8 cellular contexts compared by ENCODE assay signal in genomic region chr18:811192-812122, GRCh38. TPM values are rescaled to one million over a fixed set of nuclear protein-coding genes. Genes with fewer than 3 reads are reported as not detected.
DNase-seq lines count a peak whose midpoint lies in the region; ATAC-seq, FAIRE-seq and TF ChIP-seq lines count a peak whose summit lies in the region.

No MANE protein-coding gene starts in this region.

- H4K20me1 ChIP-seq in H1 (replicated peaks in 1 of 2; ENCODE audit: control insufficient read depth in 1 of 2, insufficient read depth in 2 of 2, low read length in 2 of 2): peaks cover 5 to 7% of the 10 kb centered on the region in 2 experiments

- no peak for TF ChIP-seq POLR2A in H1 (IDR thresholded peaks at IDR 0.05; ENCODE audit: control extremely low read depth in 1 of 2, low read depth in 2 of 2, low read length in 2 of 2)

- H3K79me2 ChIP-seq in H1 (ENCODE audit: control insufficient read depth in 1 of 2, insufficient read depth in 2 of 2, low read length in 2 of 2): peaks cover 31 to 51% of the 10 kb centered on the region in 2 experiments

- no peaks in the 10 kb centered on the region for H3K9me3 ChIP-seq in SJCRH30 (replicated peaks)
- H3K9me3 ChIP-seq in H1 (ENCODE audit: insufficient read depth in 2 of 2, low read depth in 1 of 2, low read length in 1 of 2): no peaks in the 10 kb centered on the region
- peaks cover 5% of the 10 kb centered on the region for H3K9me3 ChIP-seq in mesodermal cell (ENCODE audit: control insufficient read depth, low read length)

- POLR2A ChIA-PET in H1 (lab: Charles Lee; ENCODE audit: partially characterized antibody): interaction anchor here (1.0 to 1.3 kb wide), 3 partner anchors 10 to 19 kb away, joined by 3 to 4 read pairs (median 3); no protein-coding TSS in a partner anchor

- H3K4me2 ChIP-seq in H1 (ENCODE audit: insufficient read depth in 1 of 2, low read depth in 2 of 2, low read length in 2 of 2): peak overlapping the region; percentile 78 to 88

- no peak overlapping the region for H2BK120ac ChIP-seq in H1 (replicated peaks; ENCODE audit: low read depth, low read length)

- 0 out of 2 replicates have a peak overlapping the region, but pooled peaks have one; percentile 34 for H3K18ac ChIP-seq in H1 (ENCODE audit: extremely low read depth, low read length)

- no peak for TF ChIP-seq EP300 in H1 (IDR thresholded peaks at IDR 0.05; ENCODE audit: borderline replicate concordance in 1 of 2, low read depth in 2 of 2, low read length in 2 of 2)

- no peak overlapping the region for H3K14ac ChIP-seq in H1 (ENCODE audit: insufficient read length)

- H2BK15ac ChIP-seq in H1 (ENCODE audit: low read length): no peak overlapping the region

- H3K23ac ChIP-seq in H1 (ENCODE audit: insufficient read length): no peak overlapping the region

- peak; percentile 18 for DNase-seq in 8988T
- DNase-seq in SJCRH30: peak; percentile 53 to 63
- peak in 1 of 2 experiments; percentile 81 for DNase-seq in H1 (ENCODE audit: low read depth in 1 of 2, low spot score in 2 of 2)
- no peak for DNase-seq in NCI-H1694 (lab: John Stamatoyannopoulos, UW)

- H3K27me3 ChIP-seq in SJCRH30: no peaks in the 10 kb centered on the region
- H3K27me3 ChIP-seq in H1 (replicated peaks in 1 of 4; ENCODE audit: control insufficient read depth in 3 of 4, extremely low read depth in 1 of 4, insufficient read depth in 3 of 4, low read length in 3 of 4): no peaks in the 10 kb centered on the region

- peak overlapping the region; percentile 81 for H4K5ac ChIP-seq in H1 (ENCODE audit: insufficient read length, low read depth, low read length)

- H3K36me3 ChIP-seq in SJCRH30 (no peaks in the 10 kb centered on the region), H1 (ENCODE audit: control insufficient read depth in 2 of 4, insufficient read depth in 4 of 4, low read length in 3 of 4) (no peaks in the 10 kb centered on the region), mesodermal cell (ENCODE audit: control insufficient read depth, insufficient read depth, low read length) (no peaks in the 10 kb centered on the region), urinary bladder (ENCODE audit: insufficient read depth) (no peaks in the 10 kb centered on the region)

- H4K8ac ChIP-seq in H1 (ENCODE audit: extremely low read depth, insufficient read depth, low read length): peak overlapping the region; percentile 98; the same call in 1 of the 2 replicates

- no peak for TF ChIP-seq CTCF in H1 (IDR thresholded peaks at IDR 0.05; ENCODE audit: control extremely low read depth in 1 of 3, insufficient read depth in 1 of 3, low read depth in 1 of 3, low read length in 3 of 3)

- peak overlapping the region; percentile 49 for H4K91ac ChIP-seq in H1 (replicated peaks; ENCODE audit: insufficient read length, low read length)

- peak overlapping the region; percentile 62; the same call in 1 of the 2 replicates for H2BK5ac ChIP-seq in H1 (ENCODE audit: low read depth, low read length)

- peak overlapping the region; percentile 83 for H3K27ac ChIP-seq in SJCRH30
- H3K27ac ChIP-seq in H1 (ENCODE audit: low read depth, low read length): peak overlapping the region; percentile 72; the same call in 1 of the 2 replicates
- H3K27ac ChIP-seq in mesodermal cell (ENCODE audit: low read depth, low read length, severe bottlenecking): peak overlapping the region; percentile 96
- peak overlapping the region; percentile 89 for H3K27ac ChIP-seq in urinary bladder (ENCODE audit: low read depth)

- H3K79me1 ChIP-seq in H1 (ENCODE audit: low read depth, low read length): peaks cover 3% of the 10 kb centered on the region

- no peak overlapping the region for H2AK5ac ChIP-seq in H1 (ENCODE audit: low read depth, low read length)

- no peak for FAIRE-seq in H1 (lab: Jason Lieb, UNC)

- H3K4ac ChIP-seq in H1 (replicated peaks; ENCODE audit: insufficient read length, low read depth, low read length): peak overlapping the region; percentile 47

- H2BK12ac ChIP-seq in H1 (ENCODE audit: low read depth, low read length): no peak overlapping the region

- ATAC-seq in GM18498 (IDR thresholded peaks at IDR 0.05; ENCODE audit: unreplicated experiment): peak; percentile 39
- ATAC-seq in HG02938 (IDR thresholded peaks at IDR 0.05; ENCODE audit: unreplicated experiment): peak; percentile 18

- H3K9ac ChIP-seq in H1 (replicated peaks in 1 of 4; ENCODE audit: extremely low read depth in 1 of 4, low read depth in 3 of 4, low read length in 3 of 4): peak overlapping the region; percentile 75 to 93 (median 86)

- peaks cover 6% of the 10 kb centered on the region; the same call in 1 of the 2 replicates for H3K23me2 ChIP-seq in H1 (ENCODE audit: low read depth, low read length)

- TF ChIP-seq RAD21 in H1 (IDR thresholded peaks at IDR 0.05 in 1 of 2, conservative IDR thresholded peaks at IDR 0.05 in 1 of 2; ENCODE audit: low read depth in 2 of 2, low read length in 2 of 2): no peak

- H3K4me1 ChIP-seq in SJCRH30 (peaks cover 12% of the 10 kb centered on the region), H1 (replicated peaks in 1 of 4; ENCODE audit: control insufficient read depth in 3 of 4, insufficient read depth in 4 of 4, low read length in 3 of 4) (peaks cover 0 to 4% (median 2%) of the 10 kb centered on the region in 4 experiments; a peak in 2 of 7 replicates), mesodermal cell (ENCODE audit: control insufficient read depth, insufficient read depth, low read length, poor library complexity, severe bottlenecking) (peaks cover 4% of the 10 kb centered on the region), urinary bladder (ENCODE audit: insufficient read depth) (no peaks in the 10 kb centered on the region)

- H2BK20ac ChIP-seq in H1 (ENCODE audit: low read length): no peak overlapping the region

- 2% methylated on average over 29 of the region's 58 CpGs; no CpG with 5 or more reads in 1 of the 2 experiments for WGBS in H1 (ENCODE audit: extremely low coverage in 1 of 2, insufficient coverage in 1 of 2, insufficient read length in 1 of 2, insufficient replicate concordance in 2 of 2, low coverage in 1 of 2, low lambda C conversion rate in 2 of 2, missing lambda C conversion rate in 1 of 2), 2 experiments
- WGBS in mesodermal cell (ENCODE audit: insufficient coverage in 2 of 2), 2 experiments: 0% methylated on average over 32 to 51 of the region's 58 CpGs
- under 1% methylated on average over 58 of the region's 58 CpGs for WGBS in urinary bladder

- peak overlapping the region; percentile 74 for H3K56ac ChIP-seq in H1 (replicated peaks; ENCODE audit: insufficient read length, low read depth, low read length)

- H3K4me3 ChIP-seq in SJCRH30 (peak overlapping the region; percentile 100), H1 (ENCODE audit: extremely low read depth in 1 of 4, insufficient read depth in 2 of 4, low read depth in 3 of 4, low read length in 4 of 4) (peak overlapping the region; percentile 92 to 93 (median 92)), mesodermal cell (ENCODE audit: extremely low read depth, insufficient read depth, low read length, poor library complexity, severe bottlenecking) (peak overlapping the region; percentile 92), urinary bladder (ENCODE audit: low read depth, low read length) (peak overlapping the region; percentile 95)

- peak overlapping the region; percentile 59; the same call in 1 of the 2 replicates for H2AFZ ChIP-seq in H1 (ENCODE audit: low read length)

- CTCF ChIA-PET in H1 (lab: Charles Lee; ENCODE audit: partially characterized antibody): interaction anchor here (1.0 to 1.4 kb wide), 3 partner anchors 19 to 22 kb away, joined by 3 read pairs; no protein-coding TSS in a partner anchor

TF ChIP-seq in H1, 55 proteins besides CTCF, POLR2A, EP300 and RAD21 (continues in another document):
- TF ChIP-seq SIN3A (conservative IDR thresholded peaks at IDR 0.05 in 1 of 2, IDR thresholded peaks at IDR 0.05 in 1 of 2; ENCODE audit: low read depth in 1 of 2, low read length in 2 of 2) (no peak; a peak in 1 of 4 replicates), SUZ12 (IDR thresholded peaks at IDR 0.05; ENCODE audit: low read length) (no peak), ATF3 (IDR thresholded peaks at IDR 0.05; ENCODE audit: insufficient read depth, low read depth, low read length) (no peak), TBP (IDR thresholded peaks at IDR 0.05; ENCODE audit: low read depth, low read length) (peak; percentile 6; the same call in 1 of the 2 replicates), HDAC2 (IDR thresholded peaks at IDR 0.05; ENCODE audit: borderline replicate concordance in 1 of 2, low read depth in 2 of 2, low read length in 2 of 2) (0 out of 4 replicates have a peak, but pooled peaks of 1 of the 2 experiments have one; percentile 5), POU5F1 (IDR thresholded peaks at IDR 0.05; ENCODE audit: low read depth, low read length) (no peak), YY1 (IDR thresholded peaks at IDR 0.05; ENCODE audit: low read depth, low read length) (no peak), RXRA (IDR thresholded peaks at IDR 0.05; ENCODE audit: insufficient read depth, low read depth, low read length) (no peak), FOSL1 (IDR thresholded peaks at IDR 0.05; ENCODE audit: insufficient read depth, low read depth, low read length) (no peak), ASH2L (IDR thresholded peaks at IDR 0.05; ENCODE audit: low read length) (peak; percentile 53), NANOG (IDR thresholded peaks at IDR 0.05; ENCODE audit: insufficient read depth, low read depth, low read length, poor library complexity, severe bottlenecking) (no peak), TAF7 (optimal IDR thresholded peaks at IDR 0.05; ENCODE audit: borderline replicate concordance, low read depth, low read length) (no peak), BCL11A (IDR thresholded peaks at IDR 0.05; ENCODE audit: low read depth in 2 of 2, low read length in 2 of 2) (no peak), TAF1 (IDR thresholded peaks at IDR 0.05; ENCODE audit: low read depth, low read length) (peak; percentile 54; the same call in 1 of the 2 replicates)

RNA-seq across cellular contexts. Expression of gene YES1, which starts 0.6 kb away (rescaled TPM):
- 151 and 185 TPM in 2 replicates for total RNA-seq in SJCRH30 (2014; rRNA removed; shearing (Covaris generic))
- total RNA-seq in H1 (2021; fragmentation: NEBNext Ultra II Directional; extraction: Animal tissue kit (Norgen Biotek cat#: 25700)): 94.3 and 99.5 TPM in 2 replicates
- polyA plus RNA-seq in H1 (2011; rRNA removed): 14.8 and 22.4 TPM in 2 replicates
- polyA plus RNA-seq in H1 (2011; cell fraction: cytosol; rRNA removed): 24.8 TPM
- 55.5 TPM for polyA plus RNA-seq in H1 (2011; cell fraction: nucleus; rRNA removed)
- polyA plus RNA-seq in H1 (2012, experiment 1 of 2): 22.1 to 47.9 TPM (median 34.4 TPM) in 4 replicates
- polyA plus RNA-seq in H1 (2012, experiment 2 of 2): 2.4 TPM
- polyA plus RNA-seq in H1 (2013, experiment 1 of 2): 81.2 TPM
- polyA plus RNA-seq in H1 (2013, experiment 2 of 2): 75.8 TPM
- polyA minus RNA-seq in H1 (2011; rRNA and poly(A)+ RNA removed): 69.5 and 115 TPM in 2 replicates
- polyA minus RNA-seq in H1 (2011; cell fraction: cytosol; rRNA and poly(A)+ RNA removed): 35.8 TPM
- polyA minus RNA-seq in H1 (2011; cell fraction: nucleus; rRNA and poly(A)+ RNA removed): 60.0 TPM
- polyA plus RNA-seq in mesodermal cell (2013, experiment 1 of 2): 74.2 TPM
- 71.6 TPM for polyA plus RNA-seq in mesodermal cell (2013, experiment 2 of 2)
- 70.2 TPM for total RNA-seq in urinary bladder
- polyA plus RNA-seq in urinary bladder: 23.1 TPM
